In genomic region chr17:50443492-50444051, GRCh38 we compare ENCODE assay signal across 15 cellular contexts. TPM values are rescaled to one million over a fixed set of nuclear protein-coding genes. Genes with fewer than 3 reads are reported as not detected.
DNase-seq lines count a peak whose midpoint lies in the region; ATAC-seq lines count a peak whose summit lies in the region.
"Had no signal": no experiment of that assay in that cellular context is flagged by ENCODE, and none has a peak within 500 bp of the region (broad histone marks: within the 10 kb centered on the region; RNA-seq: fewer than 3 reads in every experiment).

No MANE protein-coding gene starts in this region.

- DNase-seq in DMS 273 (lab: John Stamatoyannopoulos, UW; ENCODE audit: unreplicated experiment) (peak; percentile 82), NCI-H2171 treated with DMSO at 0.1 percent for 48 hours (lab: John Stamatoyannopoulos, UW) (peak; percentile 76), dedifferentiated amniotic fluid mesenchymal stem cell (ENCODE audit: extremely low spot score) (peak; percentile 44), myocyte (ENCODE audit: low read depth) (peak; percentile 75), NCI-H146 (lab: John Stamatoyannopoulos, UW) (no peak), DMS153 (lab: John Stamatoyannopoulos, UW) (no peak), D341Med (ENCODE audit: low spot score) (no peak)
- DNase-seq: activated naive CD8-positive, alpha-beta T cell treated with anti-CD3 and anti-CD28 coated beads, Interleukin-2, amount 10 ng/mL, durations not matched to agents 7 days and 5 days; AML-193; islet precursor cell; MG63; NCI-H446 treated with DMSO at 0.1 percent for 48 hours had no signal

- ATAC-seq in HG02678 (IDR thresholded peaks at IDR 0.05; ENCODE audit: unreplicated experiment), result no peak

RNA-seq across cellular contexts. Expression of gene ACSF2, which starts 17.6 kb away (rescaled TPM):
- total RNA-seq in myocyte, result 20.8 and 29.9 TPM in 2 replicates
- 38.8 TPM for polyA plus RNA-seq in myocyte (2012)

RNA-seq across cellular contexts. Expression of gene CHAD, which starts 25.1 kb away (rescaled TPM):
- not detected in 2 replicates for total RNA-seq in myocyte
- polyA plus RNA-seq in myocyte (2012), result 1.2 TPM
- total RNA-seq: activated naive CD8-positive, alpha-beta T cell treated with anti-CD3 and anti-CD28 coated beads, Interleukin-2, amount 10 ng/mL, durations not matched to agents 7 days and 5 days; dermis microvascular lymphatic vessel endothelial cell; foreskin keratinocyte had no signal
- polyA plus RNA-seq: foreskin keratinocyte had no signal

RNA-seq across cellular contexts. Expression of gene RSAD1, which starts 35.1 kb away (rescaled TPM):
- total RNA-seq in myocyte, result 34.2 and 39.3 TPM in 2 replicates
- 27.5 TPM for polyA plus RNA-seq in myocyte (2012)

RNA-seq across cellular contexts. Expression of gene LRRC59, which starts 46.2 kb away (rescaled TPM):
- 64.2 and 94.5 TPM in 2 replicates for total RNA-seq in myocyte
- 98.7 TPM for polyA plus RNA-seq in myocyte (2012)

Comparison
In these comparisons a context has a peak if more than half of its experiments do, and no peak if none do; other contexts are left out.
1. DNase-seq: peak in DMS 273 (single experiment), NCI-H2171 treated with DMSO at 0.1 percent for 48 hours (single experiment), dedifferentiated amniotic fluid mesenchymal stem cell (single experiment) and myocyte (single experiment); none in NCI-H146 (single experiment), DMS153 (single experiment) and D341Med (single experiment).